ENCODE assay signal across 15 cellular contexts in the genomic region with DNA sequence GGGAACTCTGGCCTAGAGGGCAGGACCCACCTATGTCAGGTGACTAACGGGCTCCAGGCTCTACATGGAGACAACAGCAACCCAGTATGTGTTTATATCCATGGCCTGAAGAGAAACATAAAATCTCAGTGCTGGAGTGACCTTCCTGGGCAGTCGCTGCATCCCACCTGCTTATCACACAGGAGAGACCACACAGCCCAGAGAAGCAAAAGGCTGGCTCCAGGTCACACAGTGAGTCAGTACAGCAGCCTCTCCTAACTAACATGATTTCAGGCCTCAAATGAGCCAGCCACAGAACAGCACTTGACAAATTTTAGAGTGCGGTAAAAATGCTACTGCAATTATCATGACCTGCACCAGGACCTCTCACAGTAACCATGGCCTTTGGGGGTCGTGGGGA.
"Had no signal": no experiment of that assay in that cellular context is flagged by ENCODE, and none has a peak within 500 bp of the region (broad histone marks: within the 10 kb centered on the region; RNA-seq: fewer than 3 reads in every experiment).

No MANE protein-coding gene starts in this region.

- H3K27ac ChIP-seq: colonic mucosa, lower lobe of right lung, ovary, SJSA1, suprapubic skin, VCaP had no signal

- H3K9me3 Mint-ChIP-seq: activated naive CD8-positive, alpha-beta T cell treated with anti-CD3 and anti-CD28 coated beads, Interleukin-2, amount 50 U/mL, for 24 hours; stimulated activated memory B cell treated with anti-CD40 and anti-IgM and Interleukin-4, amounts not matched to agents 10 μg/mL and 1 μg/mL and 100 μg/mL, for 72 hours; type B pancreatic cell had no signal

- ATAC-seq: activated naive CD8-positive, alpha-beta T cell treated with anti-CD3 and anti-CD28 coated beads, Interleukin-2, amount 50 U/mL, for 24 hours; stimulated activated memory B cell treated with anti-CD40 and anti-IgM and Interleukin-4, amounts not matched to agents 10 μg/mL and 1 μg/mL and 100 μg/mL, for 72 hours had no signal

- H3K27me3 Mint-ChIP-seq: activated CD4-positive, alpha-beta memory T cell treated with anti-CD3 and anti-CD28 coated beads, Interleukin-2, amount 10 ng/mL, durations not matched to agents 7 days and 5 days; activated naive CD8-positive, alpha-beta T cell treated with anti-CD3 and anti-CD28 coated beads, Interleukin-2, amount 50 U/mL, for 24 hours; stimulated activated memory B cell treated with anti-CD40 and anti-IgM and Interleukin-4, amounts not matched to agents 10 μg/mL and 1 μg/mL and 100 μg/mL, for 72 hours; type B pancreatic cell had no signal

- H3K4me1 ChIP-seq: colonic mucosa, lower lobe of right lung, suprapubic skin had no signal

- DNase-seq: activated CD4-positive, alpha-beta memory T cell treated with anti-CD3 and anti-CD28 coated beads, Interleukin-2, amount 10 ng/mL, durations not matched to agents 7 days and 5 days; activated CD8-positive, alpha-beta memory T cell treated with anti-CD3 and anti-CD28 coated beads, Interleukin-2, amount 50 U/mL, for 48 hours; activated naive CD4-positive, alpha-beta T cell; activated naive CD8-positive, alpha-beta T cell treated with anti-CD3 and anti-CD28 coated beads, Interleukin-2, amount 50 U/mL, for 24 hours; colonic mucosa; effector CD8-positive, alpha-beta T cell; hippocampal formation; lower lobe of right lung; ovary; T-helper 9 cell had no signal

- H3K27me3 ChIP-seq: colonic mucosa, ovary, SJSA1, suprapubic skin had no signal

- H3K36me3 ChIP-seq: colonic mucosa, lower lobe of right lung, ovary, SJSA1, suprapubic skin had no signal

- H3K9me3 ChIP-seq: colonic mucosa, lower lobe of right lung, ovary, SJSA1, suprapubic skin had no signal

- H3K4me3 Mint-ChIP-seq: activated CD4-positive, alpha-beta memory T cell treated with anti-CD3 and anti-CD28 coated beads, Interleukin-2, amount 10 ng/mL, durations not matched to agents 7 days and 5 days; activated naive CD8-positive, alpha-beta T cell treated with anti-CD3 and anti-CD28 coated beads, Interleukin-2, amount 50 U/mL, for 24 hours; stimulated activated memory B cell treated with anti-CD40 and anti-IgM and Interleukin-4, amounts not matched to agents 10 μg/mL and 1 μg/mL and 100 μg/mL, for 72 hours; type B pancreatic cell had no signal

- H3K27ac Mint-ChIP-seq: activated CD4-positive, alpha-beta memory T cell treated with anti-CD3 and anti-CD28 coated beads, Interleukin-2, amount 10 ng/mL, durations not matched to agents 7 days and 5 days; activated naive CD8-positive, alpha-beta T cell treated with anti-CD3 and anti-CD28 coated beads, Interleukin-2, amount 50 U/mL, for 24 hours; stimulated activated memory B cell treated with anti-CD40 and anti-IgM and Interleukin-4, amounts not matched to agents 10 μg/mL and 1 μg/mL and 100 μg/mL, for 72 hours; type B pancreatic cell had no signal

- H3K4me3 ChIP-seq: colonic mucosa, lower lobe of right lung, ovary, SJSA1, suprapubic skin had no signal

- H3K36me3 Mint-ChIP-seq: stimulated activated memory B cell treated with anti-CD40 and anti-IgM and Interleukin-4, amounts not matched to agents 10 μg/mL and 1 μg/mL and 100 μg/mL, for 72 hours; type B pancreatic cell had no signal
